In the genomic region with DNA sequence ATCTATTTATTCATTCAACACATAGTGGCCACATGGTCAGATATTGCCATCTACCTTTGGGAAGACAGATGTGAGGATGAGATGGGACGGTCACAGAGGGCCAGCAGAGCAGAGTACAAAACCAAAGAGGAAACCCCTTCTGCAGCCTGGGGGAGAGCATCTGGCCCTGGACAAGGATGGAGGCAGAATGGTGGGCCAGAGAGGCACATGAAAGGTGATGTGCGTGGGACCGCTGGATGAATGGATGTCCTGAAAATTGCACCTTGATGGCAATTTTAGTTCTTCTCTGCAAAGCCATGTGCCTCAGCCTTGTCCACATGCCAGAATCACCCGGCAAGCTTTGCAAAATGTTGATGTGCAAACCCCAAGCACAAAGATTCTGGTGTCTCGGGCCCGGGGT, we compare ENCODE assay signal across 28 cellular contexts.
DNase-seq lines count a peak whose midpoint lies in the region; ATAC-seq and TF ChIP-seq lines count a peak whose summit lies in the region.
"Had no signal": no experiment of that assay in that cellular context is flagged by ENCODE, and none has a peak within 500 bp of the region (broad histone marks: within the 10 kb centered on the region; RNA-seq: fewer than 3 reads in every experiment).

No MANE protein-coding gene starts in this region.

- peak overlapping the region; percentile 29; the same call in 1 of the 2 replicates for H3K27ac ChIP-seq in VCaP
- H3K27ac ChIP-seq in spleen: no peak overlapping the region
- H3K27ac ChIP-seq in SJCRH30: no peak overlapping the region
- H3K27ac ChIP-seq: HL-60 had no signal

- DNase-seq in activated CD8-positive, alpha-beta memory T cell treated with anti-CD3 and anti-CD28 coated beads, Interleukin-2, amount 50 U/mL, for 48 hours: peak; percentile 26
- DNase-seq in activated CD8-positive, alpha-beta memory T cell treated with anti-CD3 and anti-CD28 coated beads, Interleukin-2, amount 10 ng/mL, durations not matched to agents 7 days and 5 days: no peak
- DNase-seq in islet precursor cell: peak; percentile 14
- DNase-seq in spleen: peak; percentile 31
- no peak for DNase-seq in SJCRH30
- no peak for DNase-seq in cerebellum (ENCODE audit: low spot score)
- DNase-seq: 8988T; ACHN; BE2C; CD8-positive, alpha-beta memory T cell; DMS 273 treated with DMSO at 0.1 percent for 48 hours; DMS79; EL; GF-D8; HCEC 1CT; Kasumi-1; MV-4-11; NCI-H1105; NCI-H1436 treated with DMSO at 0.1 percent for 48 hours; NCI-H187 treated with DMSO at 0.1 percent for 48 hours; NCI-H2107; NCI-H524; NCI-H748 treated with DMSO at 0.1 percent for 48 hours; SIG-M5 had no signal

- H3K36me3 Mint-ChIP-seq in activated CD8-positive, alpha-beta memory T cell treated with anti-CD3 and anti-CD28 coated beads, Interleukin-2, amount 10 ng/mL, durations not matched to agents 7 days and 5 days: no peaks in the 10 kb centered on the region
- H3K36me3 Mint-ChIP-seq: CD8-positive, alpha-beta memory T cell had no signal

- H3K36me3 ChIP-seq in spleen (no peaks in the 10 kb centered on the region), SJCRH30 (no peaks in the 10 kb centered on the region)
- H3K36me3 ChIP-seq: BE2C had no signal

- peaks cover 4% of the 10 kb centered on the region for H3K27me3 Mint-ChIP-seq in activated CD8-positive, alpha-beta memory T cell treated with anti-CD3 and anti-CD28 coated beads, Interleukin-2, amount 10 ng/mL, durations not matched to agents 7 days and 5 days

- TF ChIP-seq CTCF in VCaP (conservative IDR thresholded peaks at IDR 0.05) (no peak), spleen (IDR thresholded peaks at IDR 0.05 in 8 of 11, conservative IDR thresholded peaks at IDR 0.05 in 3 of 11) (no peak)

- H3K4me1 Mint-ChIP-seq in activated CD8-positive, alpha-beta memory T cell treated with anti-CD3 and anti-CD28 coated beads, Interleukin-2, amount 10 ng/mL, durations not matched to agents 7 days and 5 days: peaks cover 15% of the 10 kb centered on the region

- H3K9me3 ChIP-seq in spleen (no peaks in the 10 kb centered on the region), SJCRH30 (replicated peaks) (no peaks in the 10 kb centered on the region)
- H3K9me3 ChIP-seq: BE2C had no signal

- intact Hi-C loops in spleen (cut with DNase I; ENCODE audit: low total_unique reads): no loop called here

- CTCF ChIA-PET in activated CD8-positive, alpha-beta memory T cell treated with anti-CD3 and anti-CD28 coated beads, Interleukin-2, amount 10 ng/mL, durations not matched to agents 7 days and 5 days (lab: Charles Lee): no interaction called here

- WGBS in spleen, 5 donors: 91 to 97% (median 93%) methylated on average over 6 of the region's 6 CpGs

- TF ChIP-seq POLR2A in spleen (IDR thresholded peaks at IDR 0.05): no peak

- H3K4me3 ChIP-seq in spleen (no peak overlapping the region), SJCRH30 (no peak overlapping the region)

- no peak overlapping the region for H3K4me3 Mint-ChIP-seq in activated CD8-positive, alpha-beta memory T cell treated with anti-CD3 and anti-CD28 coated beads, Interleukin-2, amount 10 ng/mL, durations not matched to agents 7 days and 5 days
- H3K4me3 Mint-ChIP-seq: CD14-positive monocyte; CD8-positive, alpha-beta memory T cell had no signal

- no peak for ATAC-seq in activated CD8-positive, alpha-beta memory T cell treated with anti-CD3 and anti-CD28 coated beads, Interleukin-2, amount 10 ng/mL, durations not matched to agents 7 days and 5 days
- no peak for ATAC-seq in HG03565 (IDR thresholded peaks at IDR 0.05; ENCODE audit: unreplicated experiment)

- no peak overlapping the region for H3K27ac Mint-ChIP-seq in activated CD8-positive, alpha-beta memory T cell treated with anti-CD3 and anti-CD28 coated beads, Interleukin-2, amount 10 ng/mL, durations not matched to agents 7 days and 5 days

- peaks cover 7 to 54% (median 37%) of the 10 kb centered on the region in 6 donors for H3K4me1 ChIP-seq in spleen
- H3K4me1 ChIP-seq in SJCRH30: peaks cover 17% of the 10 kb centered on the region
- H3K4me1 ChIP-seq: BE2C had no signal

- H3K9me3 Mint-ChIP-seq in activated CD8-positive, alpha-beta memory T cell treated with anti-CD3 and anti-CD28 coated beads, Interleukin-2, amount 10 ng/mL, durations not matched to agents 7 days and 5 days (ENCODE audit: low read depth): no peaks in the 10 kb centered on the region

- H3K27me3 ChIP-seq in spleen (replicated peaks in 1 of 7): peaks cover 0 to 7% (median 0%) of the 10 kb centered on the region in 7 donors
- no peaks in the 10 kb centered on the region for H3K27me3 ChIP-seq in SJCRH30
- H3K27me3 ChIP-seq: BE2C had no signal

Comparison
In these comparisons a context has a peak if more than half of its experiments do, and no peak if none do; other contexts are left out.
1. DNase-seq: peak in activated CD8-positive, alpha-beta memory T cell treated with anti-CD3 and anti-CD28 coated beads, Interleukin-2, amount 50 U/mL, for 48 hours (single experiment), islet precursor cell (single experiment) and spleen (single experiment); none in activated CD8-positive, alpha-beta memory T cell treated with anti-CD3 and anti-CD28 coated beads, Interleukin-2, amount 10 ng/mL, durations not matched to agents 7 days and 5 days (single experiment), SJCRH30 (0 of 2) and cerebellum (single experiment).